Comparison of ENCODE assay signal across 8 cellular contexts in genomic region chr7:135512135-135512887, GRCh38. TPM values are rescaled to one million over a fixed set of nuclear protein-coding genes. Genes with fewer than 3 reads are reported as not detected.
DNase-seq lines count a peak whose midpoint lies in the region; ATAC-seq and TF ChIP-seq lines count a peak whose summit lies in the region.

No MANE protein-coding gene starts in this region.

- BruUV-seq in OCI-LY7 (replicated peaks; lab: Mats Ljungman, UMichigan) = no TSS peak

- H3K4me1 ChIP-seq in left ventricle myocardium inferior (peaks cover 34% of the 10 kb centered on the region), OCI-LY7 (ENCODE audit: insufficient read depth, low read length, poor library complexity, severe bottlenecking) (peaks cover 22% of the 10 kb centered on the region), aorta (ENCODE audit: control insufficient read depth in 1 of 2, insufficient read depth in 2 of 2, low read length in 2 of 2) (peaks cover 0 to 1% of the 10 kb centered on the region in 2 donors)

- TF ChIP-seq CTCF in left ventricle myocardium inferior (IDR thresholded peaks at IDR 0.05; ENCODE audit: borderline replicate concordance) (peak; percentile 66), OCI-LY7 (conservative IDR thresholded peaks at IDR 0.05; ENCODE audit: low read length) (peak; percentile 82)

- no peak overlapping the region for H2AFZ ChIP-seq in OCI-LY7 (ENCODE audit: low read length)

- no peaks in the 10 kb centered on the region for H3K36me3 ChIP-seq in left ventricle myocardium inferior
- H3K36me3 ChIP-seq in OCI-LY7 (ENCODE audit: insufficient read depth, low read length) = no peaks in the 10 kb centered on the region
- no peaks in the 10 kb centered on the region for H3K36me3 ChIP-seq in aorta (ENCODE audit: control insufficient read depth in 1 of 2, insufficient read depth in 2 of 2, low read length in 1 of 2)

- H3K79me2 ChIP-seq in OCI-LY7 (ENCODE audit: insufficient read depth, low read depth, low read length) = peaks cover 25% of the 10 kb centered on the region

- H3K4me3 ChIP-seq in left ventricle myocardium inferior = no peak overlapping the region
- no peak overlapping the region for H3K4me3 ChIP-seq in OCI-LY7 (ENCODE audit: low read depth, low read length, poor library complexity, severe bottlenecking)
- no peak overlapping the region for H3K4me3 ChIP-seq in aorta (ENCODE audit: low read length in 2 of 2)

- CTCF ChIA-PET in OCI-LY7 (lab: Charles Lee; ENCODE audit: unreplicated experiment) = no interaction called here

- 93 to 100% methylated on average over 2 of the region's 2 CpGs for WGBS in aorta, 2 donors

- no peaks in the 10 kb centered on the region for H3K9me2 ChIP-seq in OCI-LY7 (ENCODE audit: insufficient read depth, low read length)

- H3K4me2 ChIP-seq in OCI-LY7 (ENCODE audit: low read length) = no peak overlapping the region

- H3K9me3 ChIP-seq in left ventricle myocardium inferior (replicated peaks) = no peaks in the 10 kb centered on the region
- H3K9me3 ChIP-seq in OCI-LY7 (ENCODE audit: low read length) = no peaks in the 10 kb centered on the region
- H3K9me3 ChIP-seq in aorta (ENCODE audit: control insufficient read depth, low read length) = no peaks in the 10 kb centered on the region

- H4K20me1 ChIP-seq in OCI-LY7 (ENCODE audit: insufficient read depth, low read length) = peaks cover 18% of the 10 kb centered on the region

- no peak for ATAC-seq in Right ventricle myocardium inferior
- peak; percentile 32 for ATAC-seq in GM21737 (IDR thresholded peaks at IDR 0.05; ENCODE audit: unreplicated experiment)
- ATAC-seq in aorta (ENCODE audit: low FRiP score) = no peak

- no peak for DNase-seq in left ventricle myocardium inferior
- no peak for DNase-seq in Right ventricle myocardium inferior (ENCODE audit: missing footprints)
- peak; percentile 73 for DNase-seq in LHCN-M2 (ENCODE audit: low read depth)
- DNase-seq in OCI-LY7 (ENCODE audit: low spot score) = peak; percentile 85
- DNase-seq in cerebellar cortex (ENCODE audit: low spot score) = peak; percentile 68
- DNase-seq in mucosa of gallbladder (ENCODE audit: low spot score) = peak; percentile 21
- DNase-seq in aorta = no peak

- H3K27ac ChIP-seq in left ventricle myocardium inferior (replicated peaks) (no peak overlapping the region), OCI-LY7 (ENCODE audit: low read depth, low read length, poor library complexity, severe bottlenecking) (no peak overlapping the region), aorta (ENCODE audit: low read depth in 1 of 2, low read length in 2 of 2) (no peak overlapping the region)

- H3K27me3 ChIP-seq in left ventricle myocardium inferior (ENCODE audit: low read depth) (no peaks in the 10 kb centered on the region), aorta (ENCODE audit: control insufficient read depth in 1 of 2, insufficient read depth in 2 of 2, low read length in 1 of 2) (no peaks in the 10 kb centered on the region)

- intact Hi-C loops in left ventricle myocardium inferior (cut with micrococcal nuclease) (no loop called here), Right ventricle myocardium inferior (cut with DNase I) (no loop called here), OCI-LY7 (cut with micrococcal nuclease; ENCODE audit: unreplicated experiment) (loop anchor here (1.0 to 5.0 kb wide), 3 partner anchors 46 to 150 kb away; partner anchors contain the start of gene STMP1), aorta (cut with DNase I) (loop anchor here in 1 of 2 donors (5.0 kb wide), 1 partner anchor 45 kb away; the partner anchor contains the start of gene NUP205)

- POLR2A ChIA-PET in OCI-LY7 (lab: Charles Lee) = interaction anchor here (0.7 kb wide), 1 partner anchor 47 kb away, joined by 3 read pairs; no protein-coding TSS in a partner anchor

RNA-seq across cellular contexts. Expression of gene CNOT4, which starts 2.4 kb away (rescaled TPM):
- 26.1 TPM for total RNA-seq in left ventricle myocardium inferior
- total RNA-seq in Right ventricle myocardium inferior = 26.6 TPM
- total RNA-seq in LHCN-M2 (2014; rRNA removed) = 11.3 and 15.7 TPM in 2 replicates
- 10.1 TPM for polyA plus RNA-seq in LHCN-M2 (2012)
- total RNA-seq in OCI-LY7 (2014; rRNA removed; shearing (Covaris generic)) = 18.7 and 21.8 TPM in 2 replicates
- 21.9 and 23.7 TPM in 2 replicates for total RNA-seq in OCI-LY7 (2022)
- total RNA-seq in mucosa of gallbladder = 25.7 TPM
- total RNA-seq in aorta = 10 to 100 TPM; 29.0 to 35.9 TPM
- 1 to 10 TPM; 6.8 to 8.8 TPM for polyA plus RNA-seq in aorta

RNA-seq across cellular contexts. Expression of gene NUP205, which starts 45.4 kb away (rescaled TPM):
- total RNA-seq in left ventricle myocardium inferior (14.3 TPM), Right ventricle myocardium inferior (14.5 TPM), LHCN-M2 (2014; rRNA removed) (106 and 116 TPM in 2 replicates), OCI-LY7 (2022) (132 and 138 TPM in 2 replicates), mucosa of gallbladder (30.9 TPM), aorta (10 to 100 TPM; 33.9 to 40.9 TPM)
- polyA plus RNA-seq in LHCN-M2 (2012) = 27.7 TPM
- 98.1 and 115 TPM in 2 replicates for total RNA-seq in OCI-LY7 (2014; rRNA removed; shearing (Covaris generic))
- polyA plus RNA-seq in aorta = 10 to 100 TPM in 1 of 2 donors, 1 to 10 TPM in 1; 4.9 to 26.3 TPM

Comparison
In these comparisons a context has a peak if more than half of its experiments do, and no peak if none do; other contexts are left out.
1. DNase-seq: peak in LHCN-M2 (single experiment), OCI-LY7 (single experiment), cerebellar cortex (single experiment) and mucosa of gallbladder (single experiment); none in left ventricle myocardium inferior (single experiment), Right ventricle myocardium inferior (single experiment) and aorta (0 of 2).